Comparison of ENCODE assay signal across 9 cellular contexts in the genomic region with DNA sequence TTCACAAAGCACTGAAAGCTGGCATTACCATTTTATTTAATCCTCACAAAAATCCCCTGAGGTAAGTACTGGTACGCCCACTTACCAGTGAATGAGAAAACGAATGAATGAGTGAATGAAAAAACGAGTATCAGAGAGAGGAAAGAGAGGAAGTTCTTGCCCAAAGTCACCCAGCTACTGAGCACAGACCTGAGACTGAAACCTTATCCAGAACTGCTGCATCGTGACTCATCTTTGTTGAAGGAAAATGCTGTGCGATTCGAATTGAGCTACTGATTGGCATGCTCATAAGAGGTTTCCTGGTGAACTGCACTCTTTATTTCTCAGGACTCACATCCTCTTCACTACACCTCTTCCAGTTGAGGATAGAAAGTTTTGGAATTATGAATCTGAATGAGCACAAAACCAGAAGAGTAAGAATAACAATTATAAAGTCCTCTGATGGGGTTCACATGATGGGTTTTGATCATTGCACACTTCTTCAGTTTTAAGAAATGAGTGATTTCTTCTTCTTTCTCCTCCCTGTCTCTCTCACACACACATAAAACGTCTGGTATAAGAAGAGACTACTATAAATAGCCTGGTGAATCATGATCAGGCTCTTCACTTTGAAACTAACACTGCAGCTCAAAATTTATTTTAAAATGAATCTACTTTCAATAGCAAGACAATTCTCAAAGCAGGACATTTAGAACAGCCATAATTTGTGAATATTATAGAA. TPM values are rescaled to one million over a fixed set of nuclear protein-coding genes. Genes with fewer than 3 reads are reported as not detected.
DNase-seq lines count a peak whose midpoint lies in the region; ATAC-seq and TF ChIP-seq lines count a peak whose summit lies in the region.
"Had no signal": no experiment of that assay in that cellular context is flagged by ENCODE, and none has a peak within 500 bp of the region (broad histone marks: within the 10 kb centered on the region; RNA-seq: fewer than 3 reads in every experiment).

No MANE protein-coding gene starts in this region.

- no peaks in the 10 kb centered on the region for H3K9me3 ChIP-seq in PC-9 (ENCODE audit: insufficient read depth, low read depth)

- H2AFZ ChIP-seq in PC-9 = no peak overlapping the region; the same call in 1 of the 2 replicates

- H3K4me1 Mint-ChIP-seq in stimulated activated naive CD8-positive, alpha-beta T cell treated with anti-CD3 and anti-CD28 coated beads, Interleukin-15, Interleukin-2, amounts not matched to agents 100 ng/mL and 50 ng/mL, for 24 hours (ENCODE audit: low read depth) = peaks cover 88% of the 10 kb centered on the region

- POLR2A ChIA-PET in PC-9 (lab: Charles Lee; ENCODE audit: unreplicated experiment) = interaction anchor here (0.7 kb wide), 3 partner anchors 50 to 414 kb away, joined by 3 to 6 read pairs (median 5); no protein-coding TSS in a partner anchor

- peak overlapping the region; percentile 57 for H3K4me3 Mint-ChIP-seq in stimulated activated naive CD8-positive, alpha-beta T cell treated with anti-CD3 and anti-CD28 coated beads, Interleukin-15, Interleukin-2, amounts not matched to agents 100 ng/mL and 50 ng/mL, for 24 hours

- intact Hi-C loops in PC-9 (cut with micrococcal nuclease; ENCODE audit: unreplicated experiment) = no loop called here

- H4K20me1 ChIP-seq in PC-9 (ENCODE audit: insufficient read depth) = no peaks in the 10 kb centered on the region

- H3K9me2 ChIP-seq in PC-9 (ENCODE audit: insufficient read depth) = no peaks in the 10 kb centered on the region

- no peaks in the 10 kb centered on the region for H3K36me3 ChIP-seq in PC-9 (ENCODE audit: low read depth)

- H3K27ac ChIP-seq in PC-9 = no peak overlapping the region
- H3K27ac ChIP-seq: VCaP had no signal

- 0 out of 2 replicates have a peak, but pooled peaks cover 3% of the 10 kb centered on the region for H3K4me1 ChIP-seq in PC-9 (replicated peaks; ENCODE audit: insufficient read depth)

- no peaks in the 10 kb centered on the region for H3K9me3 Mint-ChIP-seq in stimulated activated naive CD8-positive, alpha-beta T cell treated with anti-CD3 and anti-CD28 coated beads, Interleukin-15, Interleukin-2, amounts not matched to agents 100 ng/mL and 50 ng/mL, for 24 hours

- no peaks in the 10 kb centered on the region for H3K27me3 ChIP-seq in PC-9 (ENCODE audit: insufficient read depth, low read depth)

- ATAC-seq in GM18858 (IDR thresholded peaks at IDR 0.05; ENCODE audit: unreplicated experiment) (peak; percentile 33), HG02870 (IDR thresholded peaks at IDR 0.05; ENCODE audit: unreplicated experiment) (peak; percentile 29), esophagus mucosa (peak; percentile 78)

- no peaks in the 10 kb centered on the region for H3K27me3 Mint-ChIP-seq in stimulated activated naive CD8-positive, alpha-beta T cell treated with anti-CD3 and anti-CD28 coated beads, Interleukin-15, Interleukin-2, amounts not matched to agents 100 ng/mL and 50 ng/mL, for 24 hours

- no peaks in the 10 kb centered on the region for H3F3A ChIP-seq in PC-9 (ENCODE audit: insufficient read depth, low read depth)

- CTCF ChIA-PET in PC-9 (lab: Charles Lee) = no interaction called here

- no TSS peak for BruUV-seq in PC-9 (replicated peaks; lab: Mats Ljungman, UMichigan)

- peak; percentile 22 to 53 for DNase-seq in PC-9
- DNase-seq in erythroblast (lab: John Stamatoyannopoulos, UW) = no peak
- no peak for DNase-seq in UCSD-AML1 (lab: John Stamatoyannopoulos, UW; ENCODE audit: unreplicated experiment)
- no peak for DNase-seq in NCI-H774 (lab: John Stamatoyannopoulos, UW)

- no peak for TF ChIP-seq CTCF in PC-9 (conservative IDR thresholded peaks at IDR 0.05)

- peak overlapping the region; percentile 17; the same call in 1 of the 2 replicates for H3K4me2 ChIP-seq in PC-9

- H3K27ac Mint-ChIP-seq in stimulated activated naive CD8-positive, alpha-beta T cell treated with anti-CD3 and anti-CD28 coated beads, Interleukin-15, Interleukin-2, amounts not matched to agents 100 ng/mL and 50 ng/mL, for 24 hours = peak overlapping the region; percentile 90

- peaks cover 83% of the 10 kb centered on the region for H3K36me3 Mint-ChIP-seq in stimulated activated naive CD8-positive, alpha-beta T cell treated with anti-CD3 and anti-CD28 coated beads, Interleukin-15, Interleukin-2, amounts not matched to agents 100 ng/mL and 50 ng/mL, for 24 hours (ENCODE audit: low read depth)

- TF ChIP-seq POLR2A in erythroblast (IDR thresholded peaks at IDR 0.05; ENCODE audit: low read length) = no peak

- no peak overlapping the region for H3K4me3 ChIP-seq in PC-9

- H3K79me2 ChIP-seq in PC-9 (ENCODE audit: low read depth) = no peaks in the 10 kb centered on the region

RNA-seq across cellular contexts. Expression of a gene that starts 32.1 kb away (rescaled TPM):
- total RNA-seq in PC-9 (2021) (not detected in 2 replicates), esophagus mucosa (1.3 TPM)

Comparison
In these comparisons a context has a peak if more than half of its experiments do, and no peak if none do; other contexts are left out.
1. DNase-seq: peak in PC-9 (2 of 2); none in erythroblast (0 of 2), UCSD-AML1 (single experiment) and NCI-H774 (single experiment).
2. Peak in every context shown above with its lines, with median percentiles within 50 percentile points of each other: ATAC-seq.